1 cellular context compared by ENCODE assay signal in genomic region chr22:44348963-44349950, GRCh38.
TF ChIP-seq lines count a peak whose summit lies in the region.

No MANE protein-coding gene starts in this region.

TF ChIP-seq in GM23338, 12 proteins besides CTCF, POLR2A, EP300 and RAD21 (continued from another document):
- TF ChIP-seq ZNF462 (CRISPR knock-in tag; IDR thresholded peaks at IDR 0.05) (no peak), ZNF114 (CRISPR knock-in tag; IDR thresholded peaks at IDR 0.05) (no peak), REST (IDR thresholded peaks at IDR 0.05; ENCODE audit: unreplicated experiment) (no peak)
